In the genomic region with DNA sequence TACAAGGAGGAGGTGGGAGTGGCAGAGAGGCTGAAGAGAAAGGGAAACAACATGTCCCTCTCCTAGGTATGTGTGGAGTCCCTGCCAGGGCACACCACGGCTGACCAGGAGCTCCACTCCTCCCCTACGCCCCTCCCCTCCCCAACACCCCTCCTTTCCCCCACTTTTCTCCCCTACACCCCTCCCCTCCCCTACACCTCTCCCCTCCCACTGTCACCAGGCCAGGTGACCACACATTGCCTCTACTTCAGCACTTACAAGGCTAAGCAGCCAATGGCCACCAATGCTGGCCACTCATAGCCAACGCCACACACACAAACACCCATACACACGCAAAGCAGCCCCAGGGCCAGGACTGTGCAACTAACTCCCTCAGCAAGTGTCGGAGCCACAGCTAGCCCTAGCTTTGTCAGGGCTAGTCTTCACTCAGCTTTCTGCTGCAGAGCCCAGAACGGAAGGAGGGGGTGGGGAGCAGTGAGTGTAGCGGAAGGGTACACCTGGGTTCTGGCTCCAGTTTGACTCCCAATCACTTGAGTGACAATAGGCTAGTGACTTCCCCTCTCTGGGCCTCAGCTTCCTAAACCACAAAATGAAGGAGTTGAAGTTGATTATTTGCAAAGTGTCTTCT, we compare ENCODE assay signal across 8 cellular contexts. TPM values are rescaled to one million over a fixed set of nuclear protein-coding genes. Genes with fewer than 3 reads are reported as not detected.
DNase-seq lines count a peak whose midpoint lies in the region; ATAC-seq, FAIRE-seq and TF ChIP-seq lines count a peak whose summit lies in the region.

No MANE protein-coding gene starts in this region.

- H3K9ac ChIP-seq in astrocyte (ENCODE audit: low read length): no peak overlapping the region

- ATAC-seq in HG03139 (IDR thresholded peaks at IDR 0.05; ENCODE audit: unreplicated experiment): no peak

- peaks cover 10% of the 10 kb centered on the region for H3K27me3 Mint-ChIP-seq in T-helper 1 cell treated with Interleukin-12 subunit alpha and Interleukin-12 subunit beta and Interleukin-4 antibody, amounts not matched to agents 30 μg/mL and 1 μg/mL, for 36 hours (ENCODE audit: low read depth)
- no peaks in the 10 kb centered on the region for H3K27me3 Mint-ChIP-seq in astrocyte (ENCODE audit: low read depth, unreplicated experiment)

- 44 to 76% (median 71%) methylated on average over 1 to 7 of the region's 7 CpGs for WGBS in adrenal gland, 4 donors

- no peaks in the 10 kb centered on the region for H3K9me3 Mint-ChIP-seq in T-helper 1 cell treated with Interleukin-12 subunit alpha and Interleukin-12 subunit beta and Interleukin-4 antibody, amounts not matched to agents 30 μg/mL and 1 μg/mL, for 36 hours
- H3K9me3 Mint-ChIP-seq in astrocyte (ENCODE audit: unreplicated experiment): no peaks in the 10 kb centered on the region

- H3K27ac ChIP-seq in astrocyte (ENCODE audit: low read depth, low read length) (no peak overlapping the region), skin epidermis (peak overlapping the region in 16 of 21 experiments; percentile 15 to 81 (median 50)), adrenal gland (peak overlapping the region in 1 of 5 donors; percentile 40)

- FAIRE-seq in astrocyte (lab: Jason Lieb, UNC): no peak
- no peak for FAIRE-seq in frontal cortex (lab: Jason Lieb, UNC)

- H3K4me3 Mint-ChIP-seq in T-helper 1 cell treated with Interleukin-12 subunit alpha and Interleukin-12 subunit beta and Interleukin-4 antibody, amounts not matched to agents 30 μg/mL and 1 μg/mL, for 36 hours: peak overlapping the region; percentile 69
- H3K4me3 Mint-ChIP-seq in astrocyte (ENCODE audit: unreplicated experiment): no peak overlapping the region

- TF ChIP-seq CTCF in astrocyte (IDR thresholded peaks at IDR 0.05; ENCODE audit: insufficient read depth, low read depth, low read length) (no peak), adrenal gland (IDR thresholded peaks at IDR 0.05) (no peak)

- no peak overlapping the region for H2AFZ ChIP-seq in astrocyte (ENCODE audit: low read depth, low read length)

- no peak overlapping the region for H3K4me3 ChIP-seq in astrocyte (ENCODE audit: insufficient read depth, low read depth, low read length)
- no peak overlapping the region for H3K4me3 ChIP-seq in skin epidermis
- no peak overlapping the region for H3K4me3 ChIP-seq in adrenal gland

- TF ChIP-seq POLR2A in adrenal gland (IDR thresholded peaks at IDR 0.05): no peak

- H4K20me1 ChIP-seq in astrocyte (ENCODE audit: insufficient read depth, low read length): peaks cover 98% of the 10 kb centered on the region

- no peaks in the 10 kb centered on the region for H3K9me3 ChIP-seq in astrocyte (ENCODE audit: insufficient read depth, low read depth, low read length)
- no peaks in the 10 kb centered on the region for H3K9me3 ChIP-seq in adrenal gland (replicated peaks in 1 of 3)

- H3K36me3 ChIP-seq in astrocyte (ENCODE audit: insufficient read depth, low read length): peaks cover 10% of the 10 kb centered on the region
- H3K36me3 ChIP-seq in adrenal gland (replicated peaks in 1 of 2): no peaks in the 10 kb centered on the region

- no peaks in the 10 kb centered on the region for H3K36me3 Mint-ChIP-seq in T-helper 1 cell treated with Interleukin-12 subunit alpha and Interleukin-12 subunit beta and Interleukin-4 antibody, amounts not matched to agents 30 μg/mL and 1 μg/mL, for 36 hours (ENCODE audit: low read depth)
- peaks cover 6% of the 10 kb centered on the region for H3K36me3 Mint-ChIP-seq in astrocyte (ENCODE audit: low read depth, unreplicated experiment)

- peak overlapping the region; percentile 60 for H3K4me2 ChIP-seq in astrocyte (ENCODE audit: low read length)

- H3K27ac Mint-ChIP-seq in T-helper 1 cell treated with Interleukin-12 subunit alpha and Interleukin-12 subunit beta and Interleukin-4 antibody, amounts not matched to agents 30 μg/mL and 1 μg/mL, for 36 hours: peak overlapping the region; percentile 74
- peak overlapping the region; percentile 75 for H3K27ac Mint-ChIP-seq in astrocyte (ENCODE audit: unreplicated experiment)

- peaks cover 100% of the 10 kb centered on the region for H3K79me2 ChIP-seq in astrocyte (ENCODE audit: insufficient read depth, low read length)

- intact Hi-C loops in adrenal gland (cut with DNase I): no loop called here

- DNase-seq in GDM1 (lab: John Stamatoyannopoulos, UW): peak; percentile 90
- DNase-seq in astrocyte (ENCODE audit: low read depth): no peak
- no peak for DNase-seq in adrenal gland
- no peak for DNase-seq in NCI-H1105 (lab: John Stamatoyannopoulos, UW)
- DNase-seq in frontal cortex (ENCODE audit: low spot score in 2 of 2): no peak

- H3K27me3 ChIP-seq in astrocyte (ENCODE audit: insufficient read depth, low read length): no peaks in the 10 kb centered on the region
- no peaks in the 10 kb centered on the region for H3K27me3 ChIP-seq in adrenal gland

- H3K4me1 Mint-ChIP-seq in T-helper 1 cell treated with Interleukin-12 subunit alpha and Interleukin-12 subunit beta and Interleukin-4 antibody, amounts not matched to agents 30 μg/mL and 1 μg/mL, for 36 hours (ENCODE audit: low read depth): peaks cover 13% of the 10 kb centered on the region
- peaks cover 42% of the 10 kb centered on the region for H3K4me1 Mint-ChIP-seq in astrocyte (ENCODE audit: low read depth, unreplicated experiment)

- H3K4me1 ChIP-seq in astrocyte (ENCODE audit: insufficient read depth, low read length) (peaks cover 40% of the 10 kb centered on the region), adrenal gland (replicated peaks in 1 of 2) (peaks cover 2 to 17% of the 10 kb centered on the region in 2 donors)

RNA-seq across cellular contexts. Expression of a gene that starts 8.2 kb away (rescaled TPM):
- total RNA-seq in astrocyte: 602 and 644 TPM in 2 replicates
- total RNA-seq in adrenal gland: 100 to 1,000 TPM in 7 of 8 donors, 10 to 100 TPM in 1; 62.0 to 206 (median 162) TPM
- 100 to 1,000 TPM in 1 of 3 donors, 10 to 100 TPM in 2; 37.0 to 103 (median 79.8) TPM for polyA plus RNA-seq in adrenal gland
- 8.2 TPM for total RNA-seq in frontal cortex

RNA-seq across cellular contexts. Expression of a gene that starts 26.7 kb away (rescaled TPM):
- total RNA-seq in astrocyte (145 and 154 TPM in 2 replicates), adrenal gland (100 to 1,000 TPM; 132 to 282 (median 196) TPM), frontal cortex (26.5 TPM)
- 100 to 1,000 TPM in 1 of 3 donors, 10 to 100 TPM in 2; 49.0 to 132 (median 49.3) TPM for polyA plus RNA-seq in adrenal gland

RNA-seq across cellular contexts. Expression of a gene that starts 43.8 kb away (rescaled TPM):
- total RNA-seq in astrocyte (75.8 and 78.6 TPM in 2 replicates), adrenal gland (100 to 1,000 TPM in 3 of 8 donors, 10 to 100 TPM in 5; 42.9 to 126 (median 97.0) TPM), frontal cortex (207 TPM)
- polyA plus RNA-seq in adrenal gland: 100 to 1,000 TPM in 1 of 3 donors, 10 to 100 TPM in 2; 61.6 to 126 (median 81.6) TPM
